In genomic region chr4:153634737-153635353, GRCh38 we compare ENCODE assay signal across 8 cellular contexts. TPM values are rescaled to one million over a fixed set of nuclear protein-coding genes. Genes with fewer than 3 reads are reported as not detected.
DNase-seq lines count a peak whose midpoint lies in the region; ATAC-seq and TF ChIP-seq lines count a peak whose summit lies in the region.

No MANE protein-coding gene starts in this region.

- peaks cover 9% of the 10 kb centered on the region for H3K4me1 Mint-ChIP-seq in activated T-cell treated with anti-CD3 and anti-CD28 coated beads, Interleukin-2, amount 50 U/mL, for 72 hours (ENCODE audit: low read depth)

- WGBS in psoas muscle, 3 donors = 77 to 85% (median 82%) methylated on average over 3 of the region's 3 CpGs

- H3K4me3 Mint-ChIP-seq in activated T-cell treated with anti-CD3 and anti-CD28 coated beads, Interleukin-2, amount 50 U/mL, for 72 hours = no peak overlapping the region

- H3K36me3 Mint-ChIP-seq in activated T-cell treated with anti-CD3 and anti-CD28 coated beads, Interleukin-2, amount 50 U/mL, for 72 hours (ENCODE audit: insufficient read depth in 2 of 2) = peaks cover 4 to 30% of the 10 kb centered on the region in 2 donors

- H3K9me3 ChIP-seq in OCI-LY3 (ENCODE audit: insufficient read depth, low read length) (no peaks in the 10 kb centered on the region), psoas muscle (no peaks in the 10 kb centered on the region)

- H3K9ac ChIP-seq in OCI-LY3 (ENCODE audit: low read length) = no peak overlapping the region

- no peak for TF ChIP-seq POLR2A in erythroblast (IDR thresholded peaks at IDR 0.05; ENCODE audit: low read length)

- peaks cover 45% of the 10 kb centered on the region for H4K20me1 ChIP-seq in OCI-LY3 (ENCODE audit: insufficient read depth, low read length)

- no peak overlapping the region for H3K4me3 ChIP-seq in OCI-LY3 (ENCODE audit: low read length)
- H3K4me3 ChIP-seq in psoas muscle = no peak overlapping the region

- ATAC-seq in activated T-cell treated with anti-CD3 and anti-CD28 coated beads, Interleukin-2, amount 50 U/mL, for 72 hours (replicated peaks in 1 of 2) = peak; percentile 32 to 37
- peak in 2 of 4 donors; percentile 44 to 50 for ATAC-seq in psoas muscle
- no peak for ATAC-seq in stimulated activated naive CD8-positive, alpha-beta T cell treated with anti-CD3 and anti-CD28 coated beads, Interleukin-15, Interleukin-2, amounts not matched to agents 100 U/mL and 50 U/mL, for 24 hours

- TF ChIP-seq CTCF in OCI-LY3 (IDR thresholded peaks at IDR 0.05; ENCODE audit: low read depth, low read length) (peak; percentile 73), psoas muscle (IDR thresholded peaks at IDR 0.05) (peak; percentile 63)

- H2AFZ ChIP-seq in OCI-LY3 (ENCODE audit: low read depth, low read length) = no peak overlapping the region

- no peaks in the 10 kb centered on the region for H3K9me3 Mint-ChIP-seq in activated T-cell treated with anti-CD3 and anti-CD28 coated beads, Interleukin-2, amount 50 U/mL, for 72 hours

- no peak overlapping the region for H3K27ac Mint-ChIP-seq in activated T-cell treated with anti-CD3 and anti-CD28 coated beads, Interleukin-2, amount 50 U/mL, for 72 hours

- H3K4me2 ChIP-seq in OCI-LY3 (ENCODE audit: low read length) = no peak overlapping the region

- H3K79me2 ChIP-seq in OCI-LY3 (ENCODE audit: low read length) = no peaks in the 10 kb centered on the region

- H3K27ac ChIP-seq in OCI-LY3 (ENCODE audit: low read length) (no peak overlapping the region), psoas muscle (no peak overlapping the region)

- H3K36me3 ChIP-seq in OCI-LY3 (replicated peaks; ENCODE audit: low read depth, low read length) = peaks cover 82% of the 10 kb centered on the region
- H3K36me3 ChIP-seq in psoas muscle (ENCODE audit: insufficient read depth in 1 of 2, low read depth in 1 of 2) = peaks cover 10 to 79% of the 10 kb centered on the region in 2 donors

- intact Hi-C loops in psoas muscle (cut with DNase I) = loop anchor here (5.0 to 10.0 kb wide), 3 partner anchors 110 to 490 kb away; no protein-coding TSS in a partner anchor

- H3K27me3 Mint-ChIP-seq in activated T-cell treated with anti-CD3 and anti-CD28 coated beads, Interleukin-2, amount 50 U/mL, for 72 hours (ENCODE audit: low read depth) = no peaks in the 10 kb centered on the region

- H3K4me1 ChIP-seq in OCI-LY3 (ENCODE audit: low read length) (no peaks in the 10 kb centered on the region), psoas muscle (no peaks in the 10 kb centered on the region)

- H3K27me3 ChIP-seq in OCI-LY3 (ENCODE audit: low read depth, low read length) (no peaks in the 10 kb centered on the region), psoas muscle (ENCODE audit: insufficient read depth in 3 of 3, low read length in 2 of 3) (no peaks in the 10 kb centered on the region)

- no peak for DNase-seq in activated T-cell treated with anti-CD3 and anti-CD28 coated beads, Interleukin-2, amount 50 U/mL, for 72 hours
- no peak for DNase-seq in activated T-cell treated with anti-CD3 and anti-CD28 coated beads, Interleukin-2, amount 50 U/mL, for 1 hour
- DNase-seq in erythroblast (lab: John Stamatoyannopoulos, UW) (peak; percentile 36 to 50), psoas muscle (no peak)
- DNase-seq in activated effector memory CD4-positive, alpha-beta T cell treated with anti-CD3 and anti-CD28 coated beads, Interleukin-2, amount 50 U/mL, for 16 hours = no peak
- no peak for DNase-seq in stimulated activated naive CD8-positive, alpha-beta T cell treated with anti-CD3 and anti-CD28 coated beads, Interleukin-15, Interleukin-2, amounts not matched to agents 100 U/mL and 50 U/mL, for 24 hours
- DNase-seq in stimulated activated CD4-positive, alpha-beta T cell treated with anti-CD3 and anti-CD28 coated beads, Interleukin-15, amount 100 ng/mL, for 24 hours = no peak

RNA-seq across cellular contexts. Expression of gene TLR2, which starts 49.2 kb away (rescaled TPM):
- 1 to 10 TPM in 1 of 2 donors, under 1 TPM in 1; 0.70 to 1.4 TPM for total RNA-seq in activated T-cell treated with anti-CD3 and anti-CD28 coated beads, Interleukin-2, amount 50 U/mL, for 72 hours
- 1 to 10 TPM; 1.8 to 3.7 (median 2.5) TPM for total RNA-seq in psoas muscle
- polyA plus RNA-seq in psoas muscle = 1 to 10 TPM in 1 of 3 donors, under 1 TPM in 2; 0.42 to 1.8 (median 0.44) TPM

Comparison
In these comparisons a context has a peak if more than half of its experiments do, and no peak if none do; other contexts are left out.
1. DNase-seq: peak in erythroblast (2 of 2); none in activated T-cell treated with anti-CD3 and anti-CD28 coated beads, Interleukin-2, amount 50 U/mL, for 72 hours (0 of 2), activated T-cell treated with anti-CD3 and anti-CD28 coated beads, Interleukin-2, amount 50 U/mL, for 1 hour (single experiment), psoas muscle (0 of 2), activated effector memory CD4-positive, alpha-beta T cell treated with anti-CD3 and anti-CD28 coated beads, Interleukin-2, amount 50 U/mL, for 16 hours (single experiment), stimulated activated naive CD8-positive, alpha-beta T cell treated with anti-CD3 and anti-CD28 coated beads, Interleukin-15, Interleukin-2, amounts not matched to agents 100 U/mL and 50 U/mL, for 24 hours (single experiment) and stimulated activated CD4-positive, alpha-beta T cell treated with anti-CD3 and anti-CD28 coated beads, Interleukin-15, amount 100 ng/mL, for 24 hours (single experiment).